Comparison of ENCODE assay signal across 8 cellular contexts in the genomic region with DNA sequence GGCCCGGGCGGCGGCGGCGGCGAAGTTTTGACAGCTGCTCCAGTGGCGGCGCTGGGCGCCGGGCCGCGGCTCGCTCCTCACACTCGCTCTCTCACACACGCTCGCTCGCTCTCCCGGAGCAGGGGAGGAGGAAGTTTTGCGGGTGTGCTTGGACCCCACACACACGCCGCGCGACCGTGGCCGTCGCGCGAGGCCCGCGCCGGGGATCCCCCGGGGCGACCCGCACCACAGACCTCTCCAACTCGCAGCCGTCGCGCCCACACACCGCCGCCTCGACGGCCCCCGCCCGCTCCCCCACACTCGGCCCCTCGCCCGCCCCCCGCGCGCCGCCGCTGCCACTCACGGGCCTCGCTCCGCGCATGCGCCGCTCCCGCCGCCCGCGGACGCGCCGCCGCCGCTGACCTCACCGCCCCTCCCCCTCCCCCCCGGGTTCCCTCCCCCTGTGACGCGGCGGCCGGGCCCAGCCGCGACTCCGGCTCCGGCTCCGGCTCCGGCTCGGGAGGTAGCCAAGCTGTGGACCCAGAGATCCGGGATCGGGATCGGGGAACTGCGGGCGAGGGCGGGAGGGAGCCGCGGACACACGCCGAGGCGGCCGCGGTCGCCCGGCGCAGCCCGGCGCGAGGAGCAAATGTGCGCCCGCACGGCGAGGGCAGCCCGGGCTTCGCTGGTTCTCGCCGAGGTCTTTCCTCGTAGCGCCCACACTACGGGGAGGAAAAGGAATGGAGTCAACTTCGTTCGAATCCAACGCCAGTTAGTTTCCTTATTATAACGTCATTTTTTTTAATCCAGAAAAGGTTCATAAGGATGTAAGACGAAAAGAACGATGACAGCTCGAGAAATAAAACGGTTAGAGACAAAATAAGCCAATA. TPM values are rescaled to one million over a fixed set of nuclear protein-coding genes. Genes with fewer than 3 reads are reported as not detected.
DNase-seq lines count a peak whose midpoint lies in the region; ATAC-seq, FAIRE-seq and TF ChIP-seq lines count a peak whose summit lies in the region.

No MANE protein-coding gene starts in this region.

- DNase-seq in BE2C, result peak; percentile 96
- DNase-seq in GM19238 (ENCODE audit: insufficient read length, low spot score), result peak; percentile 85
- peak; percentile 72 for DNase-seq in NCI-H526 treated with DMSO at 0.1 percent for 48 hours (lab: John Stamatoyannopoulos, UW)
- peak; percentile 80 to 84 for DNase-seq in activated CD4-positive, alpha-beta T cell treated with anti-CD3 and anti-CD28 coated beads, Interleukin-2, amount 50 U/mL, for 24 hours (ENCODE audit: low read depth in 1 of 2, low spot score in 1 of 2)
- peak; percentile 96 for DNase-seq in dermis blood vessel endothelial cell
- DNase-seq in HepG2 (ENCODE audit: low spot score), result peak; percentile 81
- DNase-seq in stimulated activated CD4-positive, alpha-beta T cell treated with anti-CD3 and anti-CD28 coated beads, Interleukin-2, amount 100 ng/mL, for 48 hours, result peak; percentile 84 to 88

- TF ChIP-seq CTCF in BE2C (IDR thresholded peaks at IDR 0.05; ENCODE audit: low read depth, low read length) (no peak), HepG2 (CRISPR knock-in tag; IDR thresholded peaks at IDR 0.05) (no peak)

- H3K4me3 ChIP-seq in BE2C (ENCODE audit: low read depth, low read length) (peak overlapping the region; percentile 64), HepG2 (replicated peaks in 1 of 3; ENCODE audit: insufficient read depth in 1 of 3, low read depth in 2 of 3, low read length in 3 of 3) (peak overlapping the region; percentile 50 to 69 (median 64); a peak in 5 of 6 replicates)

- TF ChIP-seq RAD21 in HepG2 (CRISPR knock-in tag; IDR thresholded peaks at IDR 0.05), result peak; percentile 30

- no peaks in the 10 kb centered on the region for H3K4me1 ChIP-seq in BE2C
- peaks cover 28% of the 10 kb centered on the region for H3K4me1 ChIP-seq in HepG2 (ENCODE audit: insufficient read depth, low read length)

- H2AFZ ChIP-seq in HepG2 (ENCODE audit: low read length), result peak overlapping the region; percentile 42

- WGBS in HepG2 (ENCODE audit: low lambda C conversion rate), result 1% methylated on average over 23 of the region's 118 CpGs

- peaks cover 36% of the 10 kb centered on the region for H3K79me2 ChIP-seq in HepG2 (ENCODE audit: insufficient read depth, low read length)

- H4K20me1 ChIP-seq in HepG2 (ENCODE audit: insufficient read depth, low read length), result peaks cover 9% of the 10 kb centered on the region; the same call in 1 of the 2 replicates

- TF ChIP-seq POLR2A in HepG2 (IDR thresholded peaks at IDR 0.05; ENCODE audit: insufficient read depth in 1 of 2, low read depth in 2 of 2, low read length in 2 of 2), result peak; percentile 29 to 49; a peak in 1 of 4 replicates

- H3K36me3 ChIP-seq in BE2C (no peaks in the 10 kb centered on the region), HepG2 (replicated peaks in 1 of 2; ENCODE audit: control insufficient read depth in 1 of 2, insufficient read depth in 2 of 2, low read length in 2 of 2) (no peaks in the 10 kb centered on the region)

- TF ChIP-seq EP300 in HepG2 (IDR thresholded peaks at IDR 0.05; ENCODE audit: low read depth in 2 of 2, low read length in 2 of 2) (peak in 1 of 2 experiments; percentile 26; a peak in 1 of 4 replicates), HepG2 (CRISPR knock-in tag; IDR thresholded peaks at IDR 0.05; ENCODE audit: borderline replicate concordance) (no peak)

- no TSS peak for BruUV-seq in HepG2 (replicated peaks; lab: Mats Ljungman, UMichigan)

- peak overlapping the region; percentile 85 for H3K27ac ChIP-seq in HepG2 (ENCODE audit: extremely low read length, insufficient read depth, low read length)

- peak overlapping the region; percentile 75 for H3K4me2 ChIP-seq in HepG2 (ENCODE audit: low read depth, low read length)

- no peak for FAIRE-seq in HepG2 (lab: Jason Lieb, UNC)

- CTCF ChIA-PET in HepG2 (lab: Yijun Ruan, JAX; ENCODE audit: low intra/inter-chr PET ratio, low total read pairs), result no interaction called here

- no peaks in the 10 kb centered on the region for H3K27me3 ChIP-seq in BE2C
- no peaks in the 10 kb centered on the region for H3K27me3 ChIP-seq in HepG2 (ENCODE audit: control insufficient read depth in 1 of 2, insufficient read depth in 2 of 2, low read length in 2 of 2)

- ATAC-seq in HG03439 (IDR thresholded peaks at IDR 0.05; ENCODE audit: unreplicated experiment) (peak; percentile 52), HepG2 (peak; percentile 70)

- H3K9ac ChIP-seq in HepG2 (ENCODE audit: insufficient read depth, low read depth, low read length), result peak overlapping the region; percentile 80

- intact Hi-C loops in HepG2 (cut with micrococcal nuclease; ENCODE audit: unreplicated experiment), result loop anchor here (2.0 to 5.0 kb wide), 2 partner anchors 26 to 99 kb away; no protein-coding TSS in a partner anchor

- H3K9me3 ChIP-seq in BE2C (no peaks in the 10 kb centered on the region), HepG2 (ENCODE audit: low read length) (no peaks in the 10 kb centered on the region)

- POLR2A ChIA-PET in HepG2 (lab: Yijun Ruan, JAX), result no interaction called here

- in situ Hi-C loops in HepG2 (cut with HindIII; ENCODE audit: extremely low pct_ligation_motif_present, low pct_unique_long_range_greater_than_20kb), result no loop called here

TF ChIP-seq in HepG2, 621 proteins besides CTCF, POLR2A, EP300 and RAD21 (continues in another document):
- TF ChIP-seq, protein P1, sequence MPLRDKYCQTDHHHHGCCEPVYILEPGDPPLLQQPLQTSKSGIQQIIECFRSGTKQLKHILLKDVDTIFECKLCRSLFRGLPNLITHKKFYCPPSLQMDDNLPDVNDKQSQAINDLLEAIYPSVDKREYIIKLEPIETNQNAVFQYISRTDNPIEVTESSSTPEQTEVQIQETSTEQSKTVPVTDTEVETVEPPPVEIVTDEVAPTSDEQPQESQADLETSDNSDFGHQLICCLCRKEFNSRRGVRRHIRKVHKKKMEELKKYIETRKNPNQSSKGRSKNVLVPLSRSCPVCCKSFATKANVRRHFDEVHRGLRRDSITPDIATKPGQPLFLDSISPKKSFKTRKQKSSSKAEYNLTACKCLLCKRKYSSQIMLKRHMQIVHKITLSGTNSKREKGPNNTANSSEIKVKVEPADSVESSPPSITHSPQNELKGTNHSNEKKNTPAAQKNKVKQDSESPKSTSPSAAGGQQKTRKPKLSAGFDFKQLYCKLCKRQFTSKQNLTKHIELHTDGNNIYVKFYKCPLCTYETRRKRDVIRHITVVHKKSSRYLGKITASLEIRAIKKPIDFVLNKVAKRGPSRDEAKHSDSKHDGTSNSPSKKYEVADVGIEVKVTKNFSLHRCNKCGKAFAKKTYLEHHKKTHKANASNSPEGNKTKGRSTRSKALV (CRISPR knock-in tag; IDR thresholded peaks at IDR 0.05), result 0 out of 2 replicates have a peak, but pooled peaks have one; percentile 37
- TF ChIP-seq ZC3H13 (CRISPR knock-in tag; IDR thresholded peaks at IDR 0.05) (peak; percentile 63; the same call in 1 of the 2 replicates), ZNF883 (CRISPR knock-in tag; IDR thresholded peaks at IDR 0.05; ENCODE audit: not compliant biosample characterization) (peak; percentile 50), KMT2B (CRISPR knock-in tag; IDR thresholded peaks at IDR 0.05) (peak; percentile 65; the same call in 1 of the 2 replicates), YEATS4 (CRISPR knock-in tag; IDR thresholded peaks at IDR 0.05; ENCODE audit: borderline replicate concordance) (peak; percentile 54; the same call in 1 of the 2 replicates), SYNCRIP (IDR thresholded peaks at IDR 0.05; ENCODE audit: insufficient read depth, low read depth, low read length) (no peak), HOXA7 (CRISPR knock-in tag; IDR thresholded peaks at IDR 0.05) (no peak), REPIN1 (CRISPR knock-in tag; IDR thresholded peaks at IDR 0.05; ENCODE audit: borderline replicate concordance, low read depth) (peak; percentile 76; the same call in 1 of the 2 replicates), ZBTB21 (CRISPR knock-in tag; IDR thresholded peaks at IDR 0.05) (no peak)
- TF ChIP-seq, protein P2, sequence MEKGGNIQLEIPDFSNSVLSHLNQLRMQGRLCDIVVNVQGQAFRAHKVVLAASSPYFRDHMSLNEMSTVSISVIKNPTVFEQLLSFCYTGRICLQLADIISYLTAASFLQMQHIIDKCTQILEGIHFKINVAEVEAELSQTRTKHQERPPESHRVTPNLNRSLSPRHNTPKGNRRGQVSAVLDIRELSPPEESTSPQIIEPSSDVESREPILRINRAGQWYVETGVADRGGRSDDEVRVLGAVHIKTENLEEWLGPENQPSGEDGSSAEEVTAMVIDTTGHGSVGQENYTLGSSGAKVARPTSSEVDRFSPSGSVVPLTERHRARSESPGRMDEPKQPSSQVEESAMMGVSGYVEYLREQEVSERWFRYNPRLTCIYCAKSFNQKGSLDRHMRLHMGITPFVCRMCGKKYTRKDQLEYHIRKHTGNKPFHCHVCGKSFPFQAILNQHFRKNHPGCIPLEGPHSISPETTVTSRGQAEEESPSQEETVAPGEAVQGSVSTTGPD (CRISPR knock-in tag; IDR thresholded peaks at IDR 0.05), result no peak

RNA-seq across cellular contexts. Expression of a gene that starts 0.7 kb away (rescaled TPM):
- 35.5 TPM for polyA plus RNA-seq in BE2C (2012; ENCODE audit: insufficient read depth, insufficient read length, low read depth)
- 36.9 and 40.1 TPM in 2 replicates for total RNA-seq in dermis blood vessel endothelial cell
- 14.4 and 22.9 TPM in 2 replicates for total RNA-seq in HepG2 (2016; rRNA removed; fragmentation: Illumina TruSeq; extraction: Trizol)
- 27.0 and 27.7 TPM in 2 replicates for total RNA-seq in HepG2 (2016; cell fraction: cytosol; rRNA removed; fragmentation: Illumina TruSeq; extraction: Trizol; ENCODE audit: low read depth)
- total RNA-seq in HepG2 (2016; cell fraction: insoluble cytoplasmic fraction; rRNA removed; fragmentation: Illumina TruSeq; extraction: Trizol), result 14.4 and 19.1 TPM in 2 replicates
- 17.0 and 21.9 TPM in 2 replicates for total RNA-seq in HepG2 (2016; cell fraction: membrane; rRNA removed; fragmentation: Illumina TruSeq; extraction: Trizol)
- total RNA-seq in HepG2 (2016; cell fraction: nucleus; rRNA removed; fragmentation: Illumina TruSeq; extraction: Trizol), result 48.1 and 51.6 TPM in 2 replicates
- polyA plus RNA-seq in HepG2 (2011; rRNA removed), result 7.1 and 7.5 TPM in 2 replicates
- polyA plus RNA-seq in HepG2 (2011; cell fraction: cytosol; rRNA removed), result 4.1 and 6.3 TPM in 2 replicates
- polyA plus RNA-seq in HepG2 (2011; cell fraction: nucleus; rRNA removed), result 15.2 and 17.5 TPM in 2 replicates
- 11.9 and 12.7 TPM in 2 replicates for polyA plus RNA-seq in HepG2 (2012)
- 0.25 and 0.36 TPM in 2 replicates for polyA plus RNA-seq in HepG2 (2016; cell fraction: cytosol; fragmentation: Illumina TruSeq; extraction: Trizol; ENCODE audit: low read depth)
- 5.8 and 7.4 TPM in 2 replicates for polyA plus RNA-seq in HepG2 (2016; cell fraction: insoluble cytoplasmic fraction; fragmentation: Illumina TruSeq; extraction: Trizol; ENCODE audit: low read depth)
- 0.54 and 1.00 TPM in 2 replicates for polyA plus RNA-seq in HepG2 (2016; cell fraction: membrane; fragmentation: Illumina TruSeq; extraction: Trizol; ENCODE audit: low read depth)
- 14.9 and 20.0 TPM in 2 replicates for polyA plus RNA-seq in HepG2 (2016; cell fraction: nucleus; fragmentation: Illumina TruSeq; extraction: Trizol; ENCODE audit: insufficient read depth, low read depth)
- polyA minus RNA-seq in HepG2 (2011; rRNA and poly(A)+ RNA removed; ENCODE audit: low replicate concordance), result 22.0 and 25.5 TPM in 2 replicates
- 17.4 and 19.6 TPM in 2 replicates for polyA minus RNA-seq in HepG2 (2011; cell fraction: cytosol; rRNA and poly(A)+ RNA removed)
- polyA minus RNA-seq in HepG2 (2011; cell fraction: nucleus; rRNA and poly(A)+ RNA removed), result 87.2 and 102 TPM in 2 replicates

Comparison
In these comparisons a context has a peak if more than half of its experiments do, and no peak if none do; other contexts are left out.
1. Peak in every context shown above with its lines: DNase-seq, ATAC-seq, H3K4me3 ChIP-seq and H3K27ac ChIP-seq.